In the genomic region with DNA sequence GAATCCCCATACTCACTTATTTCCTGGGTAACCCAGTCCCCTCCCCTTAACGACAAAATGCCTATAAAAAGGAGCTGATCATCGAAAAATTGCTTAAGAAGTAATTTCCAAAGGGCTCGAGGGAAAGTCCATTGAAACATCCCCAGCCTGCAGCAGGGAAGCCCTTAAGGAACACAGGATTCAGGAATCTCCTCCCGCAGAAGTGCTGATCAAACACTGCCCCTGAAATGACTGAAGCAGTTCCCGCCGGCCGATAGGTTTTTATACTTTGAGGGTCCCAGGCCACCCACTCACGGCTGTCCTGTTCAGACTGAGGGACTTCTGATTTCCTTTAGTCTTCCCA, we compare ENCODE assay signal across 7 cellular contexts. TPM values are rescaled to one million over a fixed set of nuclear protein-coding genes. Genes with fewer than 3 reads are reported as not detected.
DNase-seq lines count a peak whose midpoint lies in the region; ATAC-seq and TF ChIP-seq lines count a peak whose summit lies in the region.

No MANE protein-coding gene starts in this region.

- no peaks in the 10 kb centered on the region for H3K9me3 ChIP-seq in stomach

- TF ChIP-seq EP300 in stomach (IDR thresholded peaks at IDR 0.05) = no peak

- no peaks in the 10 kb centered on the region for H3K27me3 ChIP-seq in stomach

- intact Hi-C loops in activated CD8-positive, alpha-beta T cell treated with anti-CD3 and anti-CD28 coated beads for 36 hours (cut with micrococcal nuclease) = loop anchor here (1.0 kb wide), 1 partner anchor 35 kb away; no protein-coding TSS in a partner anchor
- intact Hi-C loops in stomach (cut with DNase I; ENCODE audit: low total_unique reads) = no loop called here

- TF ChIP-seq POLR2A in stomach (IDR thresholded peaks at IDR 0.05) = no peak

- H3K36me3 Mint-ChIP-seq in HFFc6 (ENCODE audit: low read depth) = peaks cover 12% of the 10 kb centered on the region
- H3K36me3 Mint-ChIP-seq in activated CD8-positive, alpha-beta T cell treated with anti-CD3 and anti-CD28 coated beads for 36 hours (ENCODE audit: low read depth) = peaks cover 18% of the 10 kb centered on the region

- peaks cover 16 to 67% (median 44%) of the 10 kb centered on the region in 4 donors for H3K4me1 ChIP-seq in stomach

- no peaks in the 10 kb centered on the region for H3K27me3 Mint-ChIP-seq in HFFc6 (ENCODE audit: insufficient read depth)
- H3K27me3 Mint-ChIP-seq in activated CD8-positive, alpha-beta T cell treated with anti-CD3 and anti-CD28 coated beads for 36 hours = no peaks in the 10 kb centered on the region

- CTCF ChIA-PET in activated CD8-positive, alpha-beta T cell treated with anti-CD3 and anti-CD28 coated beads for 36 hours (lab: Charles Lee) = interaction anchor here (0.8 to 2.0 kb wide), 5 partner anchors 26 to 112 kb away, joined by 3 to 6 read pairs (median 4); a partner anchor contains a TSS

- POLR2A ChIA-PET in activated CD8-positive, alpha-beta T cell treated with anti-CD3 and anti-CD28 coated beads for 36 hours (lab: Charles Lee) = interaction anchor here (0.6 to 4.3 kb wide), 10 partner anchors 19 to 475 kb away, joined by 3 to 52 read pairs (median 4); a partner anchor contains a TSS

- no peak for ATAC-seq in activated CD8-positive, alpha-beta T cell treated with anti-CD3 and anti-CD28 coated beads for 36 hours
- ATAC-seq in GM21619 (IDR thresholded peaks at IDR 0.05; ENCODE audit: unreplicated experiment) (no peak), HG03469 (IDR thresholded peaks at IDR 0.05; ENCODE audit: unreplicated experiment) (no peak)

- H3K27ac ChIP-seq in stomach = peak overlapping the region; percentile 80 to 94 (median 92)

- peak overlapping the region; percentile 99 for H3K4me3 Mint-ChIP-seq in HFFc6
- peak overlapping the region; percentile 98 for H3K4me3 Mint-ChIP-seq in activated CD8-positive, alpha-beta T cell treated with anti-CD3 and anti-CD28 coated beads for 36 hours

- peaks cover 37% of the 10 kb centered on the region for H3K4me1 Mint-ChIP-seq in HFFc6 (ENCODE audit: low read depth)
- H3K4me1 Mint-ChIP-seq in activated CD8-positive, alpha-beta T cell treated with anti-CD3 and anti-CD28 coated beads for 36 hours (ENCODE audit: low read depth) = peaks cover 40% of the 10 kb centered on the region

- WGBS in stomach, 5 donors = 0 to 2% (median 0%) methylated on average over 8 of the region's 8 CpGs

- H3K27ac Mint-ChIP-seq in HFFc6 = peak overlapping the region; percentile 91
- H3K27ac Mint-ChIP-seq in activated CD8-positive, alpha-beta T cell treated with anti-CD3 and anti-CD28 coated beads for 36 hours = peak overlapping the region; percentile 96

- peak overlapping the region; percentile 61 for H3K4me3 ChIP-seq in iPS-11a (ENCODE audit: low read depth, low read length)
- H3K4me3 ChIP-seq in stomach = peak overlapping the region; percentile 86 to 98 (median 92)

- H3K36me3 ChIP-seq in stomach = peaks cover 0 to 9% (median 4%) of the 10 kb centered on the region in 4 donors

- H3K9me3 Mint-ChIP-seq in HFFc6 = no peaks in the 10 kb centered on the region
- no peaks in the 10 kb centered on the region for H3K9me3 Mint-ChIP-seq in activated CD8-positive, alpha-beta T cell treated with anti-CD3 and anti-CD28 coated beads for 36 hours

- DNase-seq in HFFc6 (no peak), stomach (no peak)
- no peak for DNase-seq in activated CD8-positive, alpha-beta T cell treated with anti-CD3 and anti-CD28 coated beads for 36 hours
- DNase-seq in stimulated activated CD4-positive, alpha-beta T cell treated with anti-CD3 and anti-CD28 coated beads, Interleukin-4, amount 100 ng/mL, for 1 hour = no peak

- TF ChIP-seq CTCF in HFFc6 (IDR thresholded peaks at IDR 0.05) (no peak), stomach (IDR thresholded peaks at IDR 0.05) (no peak)
- TF ChIP-seq CTCF in activated CD8-positive, alpha-beta T cell treated with anti-CD3 and anti-CD28 coated beads for 36 hours (IDR thresholded peaks at IDR 0.05) = no peak

RNA-seq across cellular contexts. Expression of a gene that starts 0.6 kb away (rescaled TPM):
- 1 to 10 TPM; 6.7 to 8.5 (median 7.6) TPM for total RNA-seq in HFFc6 (2021; fragmentation: NEBNext Ultra II Directional; extraction: Animal tissue kit (Norgen Biotek cat#: 25700))
- total RNA-seq in activated CD8-positive, alpha-beta T cell treated with anti-CD3 and anti-CD28 coated beads for 36 hours = 1 to 10 TPM; 7.6 TPM
- 10 to 100 TPM in 2 of 5 donors, 1 to 10 TPM in 3; 5.1 to 39.1 (median 6.2) TPM for total RNA-seq in stomach
- 1 to 10 TPM; 1.9 to 3.8 (median 2.7) TPM for polyA plus RNA-seq in stomach

RNA-seq across cellular contexts. Expression of a gene that starts 26.6 kb away (rescaled TPM):
- total RNA-seq in HFFc6 (2021; fragmentation: NEBNext Ultra II Directional; extraction: Animal tissue kit (Norgen Biotek cat#: 25700)) = 10 to 100 TPM; 11.5 to 13.6 (median 12.5) TPM
- total RNA-seq in activated CD8-positive, alpha-beta T cell treated with anti-CD3 and anti-CD28 coated beads for 36 hours = 1 to 10 TPM; 1.6 to 2.1 TPM
- total RNA-seq in stomach = 10 to 100 TPM in 4 of 5 donors, 1 to 10 TPM in 1; 4.7 to 36.2 (median 22.0) TPM
- polyA plus RNA-seq in stomach = 10 to 100 TPM; 10.1 to 15.3 (median 12.9) TPM

RNA-seq across cellular contexts. Expression of a gene that starts 27.6 kb away (rescaled TPM):
- 1,000 to 10,000 TPM in 4 of 6 experiments, 100 to 1,000 TPM in 2; 953 to 1,196 (median 1,072) TPM for total RNA-seq in HFFc6 (2021; fragmentation: NEBNext Ultra II Directional; extraction: Animal tissue kit (Norgen Biotek cat#: 25700))
- 1,000 to 10,000 TPM; 2,353 to 2,364 TPM for total RNA-seq in activated CD8-positive, alpha-beta T cell treated with anti-CD3 and anti-CD28 coated beads for 36 hours
- total RNA-seq in stomach = 1,000 to 10,000 TPM in 4 of 5 donors, 100 to 1,000 TPM in 1; 187 to 1,693 (median 1,211) TPM
- 1,000 to 10,000 TPM; 3,146 to 4,806 (median 4,080) TPM for polyA plus RNA-seq in stomach

RNA-seq across cellular contexts. Expression of a gene that starts 27.7 kb away (rescaled TPM):
- 10 to 100 TPM; 12.1 to 15.9 (median 13.4) TPM for total RNA-seq in HFFc6 (2021; fragmentation: NEBNext Ultra II Directional; extraction: Animal tissue kit (Norgen Biotek cat#: 25700))
- total RNA-seq in activated CD8-positive, alpha-beta T cell treated with anti-CD3 and anti-CD28 coated beads for 36 hours = 10 to 100 TPM; 17.1 to 18.6 TPM
- 100 to 1,000 TPM in 1 of 5 donors, 10 to 100 TPM in 3, 1 to 10 TPM in 1; 7.2 to 138 (median 28.6) TPM for total RNA-seq in stomach
- 10 to 100 TPM; 12.8 to 15.0 (median 13.0) TPM for polyA plus RNA-seq in stomach
